Comparison of ENCODE assay signal across 12 cellular contexts in genomic region chr1:90475623-90476022, GRCh38.
DNase-seq lines count a peak whose midpoint lies in the region; ATAC-seq, FAIRE-seq and TF ChIP-seq lines count a peak whose summit lies in the region.
"Had no signal": no experiment of that assay in that cellular context is flagged by ENCODE, and none has a peak within 500 bp of the region (broad histone marks: within the 10 kb centered on the region; RNA-seq: fewer than 3 reads in every experiment).

No MANE protein-coding gene starts in this region.

- no peak for TF ChIP-seq CTCF in liver (IDR thresholded peaks at IDR 0.05; ENCODE audit: low read depth, low read length, missing input control)
- TF ChIP-seq CTCF in HepG2 (CRISPR knock-in tag; IDR thresholded peaks at IDR 0.05) = no peak
- TF ChIP-seq CTCF in foreskin keratinocyte (conservative IDR thresholded peaks at IDR 0.05) = peak; percentile 31
- TF ChIP-seq CTCF in ovary (IDR thresholded peaks at IDR 0.05) = no peak

- CTCF ChIA-PET in HepG2 (lab: Yijun Ruan, JAX; ENCODE audit: low intra/inter-chr PET ratio, low total read pairs) = no interaction called here

- H4K20me1 ChIP-seq in HepG2 (ENCODE audit: insufficient read depth, low read length) = no peaks in the 10 kb centered on the region
- H4K20me1 ChIP-seq: BLaER1 had no signal

- H3K27me3 ChIP-seq in liver (ENCODE audit: control insufficient read depth in 4 of 4, insufficient read depth in 4 of 4, low read length in 3 of 4) (peaks cover 0 to 7% (median 0%) of the 10 kb centered on the region in 4 donors), HepG2 (ENCODE audit: control insufficient read depth in 1 of 2, insufficient read depth in 2 of 2, low read length in 2 of 2) (no peaks in the 10 kb centered on the region), foreskin keratinocyte (peaks cover 4% of the 10 kb centered on the region), ovary (no peaks in the 10 kb centered on the region)
- H3K27me3 ChIP-seq: BLaER1 had no signal

- H3K9me3 ChIP-seq in liver (ENCODE audit: control insufficient read depth in 4 of 4, low read length in 3 of 4) (no peaks in the 10 kb centered on the region), HepG2 (ENCODE audit: low read length) (no peaks in the 10 kb centered on the region), ovary (no peaks in the 10 kb centered on the region)
- H3K9me3 ChIP-seq: BLaER1 had no signal

- ATAC-seq in HepG2 = no peak
- ATAC-seq in foreskin keratinocyte = no peak
- ATAC-seq in GM21576 (IDR thresholded peaks at IDR 0.05; ENCODE audit: unreplicated experiment) = no peak
- ATAC-seq: stimulated activated memory B cell treated with anti-CD40 and anti-IgM and Interleukin-4, amounts not matched to agents 10 μg/mL and 1 μg/mL and 100 μg/mL, for 72 hours had no signal

- H3K4me1 ChIP-seq in liver (ENCODE audit: control insufficient read depth in 4 of 4, insufficient read depth in 4 of 4, low read length in 3 of 4) (no peaks in the 10 kb centered on the region), HepG2 (ENCODE audit: insufficient read depth, low read length) (no peaks in the 10 kb centered on the region), foreskin keratinocyte (no peaks in the 10 kb centered on the region), ovary (ENCODE audit: insufficient read depth) (no peaks in the 10 kb centered on the region)
- H3K4me1 ChIP-seq: BLaER1 had no signal

- no peak overlapping the region for H3K9ac ChIP-seq in liver (ENCODE audit: low read depth in 1 of 2, low read length in 2 of 2)
- no peak overlapping the region for H3K9ac ChIP-seq in HepG2 (ENCODE audit: insufficient read depth, low read depth, low read length)
- H3K9ac ChIP-seq: BLaER1, KMS-11 had no signal

- BruUV-seq in HepG2 (replicated peaks; lab: Mats Ljungman, UMichigan) = no TSS peak

- no peaks in the 10 kb centered on the region for H3K36me3 ChIP-seq in liver (ENCODE audit: control insufficient read depth in 4 of 4, insufficient read depth in 3 of 4, low read depth in 1 of 4, low read length in 3 of 4)
- H3K36me3 ChIP-seq in HepG2 (replicated peaks in 1 of 2; ENCODE audit: control insufficient read depth in 1 of 2, insufficient read depth in 2 of 2, low read length in 2 of 2) = no peaks in the 10 kb centered on the region
- H3K36me3 ChIP-seq in ovary = no peaks in the 10 kb centered on the region
- H3K36me3 ChIP-seq: BLaER1 had no signal

- TF ChIP-seq POLR2A in HepG2 (IDR thresholded peaks at IDR 0.05; ENCODE audit: insufficient read depth in 1 of 2, low read depth in 2 of 2, low read length in 2 of 2) = no peak
- no peak for TF ChIP-seq POLR2A in ovary (IDR thresholded peaks at IDR 0.05)

- intact Hi-C loops in HepG2 (cut with micrococcal nuclease; ENCODE audit: unreplicated experiment) = no loop called here
- intact Hi-C loops in ovary (cut with DNase I) = no loop called here

- TF ChIP-seq RAD21 in liver (IDR thresholded peaks at IDR 0.05) (peak; percentile 9 to 20), HepG2 (CRISPR knock-in tag; IDR thresholded peaks at IDR 0.05) (no peak)

- no peak overlapping the region for H2AFZ ChIP-seq in HepG2 (ENCODE audit: low read length)

- POLR2A ChIA-PET in HepG2 (lab: Yijun Ruan, JAX) = no interaction called here

- 33% methylated on average over 2 of the region's 2 CpGs for WGBS in liver
- 6% methylated on average over 2 of the region's 2 CpGs for WGBS in HepG2 (ENCODE audit: low lambda C conversion rate)
- 12 to 14% (median 13%) methylated on average over 2 of the region's 2 CpGs for WGBS in ovary, 3 donors

- H3K27ac ChIP-seq in liver (ENCODE audit: low read depth in 1 of 2, low read length in 2 of 2) (no peak overlapping the region), HepG2 (ENCODE audit: extremely low read length, insufficient read depth, low read length) (no peak overlapping the region), foreskin keratinocyte (no peak overlapping the region), ovary (no peak overlapping the region)
- H3K27ac ChIP-seq: BLaER1, KMS-11 had no signal

- in situ Hi-C loops in HepG2 (cut with HindIII; ENCODE audit: extremely low pct_ligation_motif_present, low pct_unique_long_range_greater_than_20kb) = no loop called here

- no peak for DNase-seq in HepG2 (ENCODE audit: low spot score)
- peak; percentile 2 for DNase-seq in RPMI7951 (ENCODE audit: low read depth)
- DNase-seq in foreskin keratinocyte = peak in 1 of 2 donors; percentile 5
- DNase-seq in ovary = no peak
- DNase-seq in foreskin melanocyte = no peak
- no peak for DNase-seq in AG08396 (ENCODE audit: low spot score)
- DNase-seq: cortex of kidney had no signal

- no peaks in the 10 kb centered on the region for H3K79me2 ChIP-seq in HepG2 (ENCODE audit: insufficient read depth, low read length)

- no peak overlapping the region for H3K4me2 ChIP-seq in HepG2 (ENCODE audit: low read depth, low read length)
- H3K4me2 ChIP-seq: BLaER1, KMS-11 had no signal

- H3K4me3 ChIP-seq in liver (ENCODE audit: low read depth in 1 of 3, low read length in 3 of 3) = no peak overlapping the region
- no peak overlapping the region for H3K4me3 ChIP-seq in HepG2 (replicated peaks in 1 of 3; ENCODE audit: insufficient read depth in 1 of 3, low read depth in 2 of 3, low read length in 3 of 3)
- H3K4me3 ChIP-seq in ovary = no peak overlapping the region
- H3K4me3 ChIP-seq: BLaER1 had no signal

- no peak for TF ChIP-seq EP300 in HepG2 (IDR thresholded peaks at IDR 0.05; ENCODE audit: low read depth in 2 of 2, low read length in 2 of 2)
- TF ChIP-seq EP300 in HepG2 (CRISPR knock-in tag; IDR thresholded peaks at IDR 0.05; ENCODE audit: borderline replicate concordance) = no peak
- TF ChIP-seq EP300 in ovary (IDR thresholded peaks at IDR 0.05) = no peak

- FAIRE-seq in HepG2 (lab: Jason Lieb, UNC) = no peak

TF ChIP-seq in liver, 16 proteins besides CTCF, POLR2A, EP300 and RAD21:
- TF ChIP-seq JUND (IDR thresholded peaks at IDR 0.05) = no peak

TF ChIP-seq in HepG2, 621 proteins besides CTCF, POLR2A, EP300 and RAD21:
- TF ChIP-seq SKI (IDR thresholded peaks at IDR 0.05; ENCODE audit: partially characterized antibody) (no peak), ZNF460 (CRISPR knock-in tag; IDR thresholded peaks at IDR 0.05; ENCODE audit: borderline replicate concordance) (no peak), SUZ12 (IDR thresholded peaks at IDR 0.05; ENCODE audit: low read depth, low read length) (no peak), EZH2 (conservative IDR thresholded peaks at IDR 0.05; ENCODE audit: low read depth, low read length) (no peak), ZNF713 (CRISPR knock-in tag; IDR thresholded peaks at IDR 0.05) (no peak), PCBP2 (optimal IDR thresholded peaks at IDR 0.05; ENCODE audit: low read depth, low read length, poor library complexity, severe bottlenecking) (no peak), ZC3H13 (CRISPR knock-in tag; IDR thresholded peaks at IDR 0.05) (no peak), MTA3 (CRISPR knock-in tag; IDR thresholded peaks at IDR 0.05) (no peak), ZC3H4 (CRISPR knock-in tag; IDR thresholded peaks at IDR 0.05; ENCODE audit: borderline replicate concordance) (no peak), YEATS4 (CRISPR knock-in tag; IDR thresholded peaks at IDR 0.05; ENCODE audit: borderline replicate concordance) (no peak), NCOA5 (CRISPR knock-in tag; IDR thresholded peaks at IDR 0.05) (no peak), ZNF17 (CRISPR knock-in tag; IDR thresholded peaks at IDR 0.05) (no peak), REST (IDR thresholded peaks at IDR 0.05; ENCODE audit: borderline replicate concordance in 1 of 2, low read depth in 1 of 2, low read length in 2 of 2) (no peak), ZNF432 (CRISPR knock-in tag; IDR thresholded peaks at IDR 0.05; ENCODE audit: borderline replicate concordance) (no peak)
